25 cellular contexts compared by ENCODE assay signal in the genomic region with DNA sequence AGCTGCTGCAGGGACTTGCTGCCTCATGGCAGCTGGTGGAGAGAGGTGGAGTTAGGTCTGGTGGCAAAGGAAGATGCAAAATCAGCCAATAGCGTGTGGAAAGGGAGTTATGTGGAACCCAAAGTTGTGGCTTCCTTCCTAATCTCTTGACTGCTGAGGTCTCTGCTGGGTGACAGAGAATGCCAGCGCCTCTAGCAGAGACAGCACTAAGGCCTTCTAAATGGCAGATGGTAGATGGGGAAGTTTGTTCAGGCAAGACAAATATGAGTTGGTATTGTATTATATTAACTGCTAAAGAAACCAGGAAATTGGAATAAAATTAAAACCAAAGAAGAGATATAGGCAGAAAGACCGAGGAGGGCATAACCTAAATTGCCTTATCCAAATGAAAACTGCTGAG.
"Had no signal": no experiment of that assay in that cellular context is flagged by ENCODE, and none has a peak within 500 bp of the region (broad histone marks: within the 10 kb centered on the region; RNA-seq: fewer than 3 reads in every experiment).

No MANE protein-coding gene starts in this region.

- H3K4me2 ChIP-seq: KMS-11, SK-N-SH had no signal

- H3K27me3 Mint-ChIP-seq: activated CD8-positive, alpha-beta T cell treated with anti-CD3 and anti-CD28 coated beads for 36 hours had no signal

- H3K36me3 ChIP-seq: breast epithelium, MG63, Peyer's patch, SJCRH30 had no signal

- H3K4me1 Mint-ChIP-seq: activated naive CD8-positive, alpha-beta T cell treated with anti-CD3 and anti-CD28 coated beads, Interleukin-2, amount 10 ng/mL, durations not matched to agents 7 days and 5 days had no signal

- H3K4me1 ChIP-seq: breast epithelium, Peyer's patch, SJCRH30 had no signal

- H3K27ac Mint-ChIP-seq: activated CD8-positive, alpha-beta T cell treated with anti-CD3 and anti-CD28 coated beads for 36 hours; activated naive CD8-positive, alpha-beta T cell treated with anti-CD3 and anti-CD28 coated beads, Interleukin-2, amount 10 ng/mL, durations not matched to agents 7 days and 5 days; activated T-cell treated with anti-CD3 and anti-CD28 coated beads, Interleukin-2, amount 50 U/mL, for 72 hours; T-helper 1 cell treated with Interleukin-12 subunit alpha and Interleukin-12 subunit beta and Interleukin-4 antibody, amounts not matched to agents 30 μg/mL and 1 μg/mL, for 36 hours had no signal

- H3K9ac ChIP-seq: KMS-11, SK-N-SH had no signal

- H3K9me3 ChIP-seq: breast epithelium, MG63, Peyer's patch, SJCRH30, SK-N-SH had no signal

- H3K4me3 ChIP-seq: breast epithelium, MG63, Peyer's patch, SJCRH30 had no signal

- H3K27ac ChIP-seq: breast epithelium, KMS-11, Peyer's patch, RWPE1, SJCRH30 had no signal

- H3K27me3 ChIP-seq: breast epithelium, MG63, Peyer's patch, SJCRH30 had no signal

- DNase-seq: activated CD4-positive, alpha-beta T cell treated with anti-CD3 and anti-CD28 coated beads for 4 hours; activated CD8-positive, alpha-beta memory T cell treated with anti-CD3 and anti-CD28 coated beads, Interleukin-2, amount 50 U/mL, for 4 hours; activated CD8-positive, alpha-beta T cell treated with anti-CD3 and anti-CD28 coated beads for 36 hours; activated naive CD4-positive, alpha-beta T cell treated with anti-CD3 and anti-CD28 coated beads, Interleukin-2, amount 50 U/mL, for 16 hours; activated naive CD8-positive, alpha-beta T cell treated with anti-CD3 and anti-CD28 coated beads, Interleukin-2, amount 10 ng/mL, durations not matched to agents 7 days and 5 days; activated T-cell treated with anti-CD3 and anti-CD28 coated beads, Interleukin-2, amount 50 U/mL, for 72 hours; aorta; caudate nucleus; MG63; NCI-H1105; NCI-H1436 treated with DMSO at 0.1 percent for 48 hours; NCI-H1930; NCI-H345; NCI-H510A; NCI-H526 treated with DMSO at 0.1 percent for 48 hours; NK-92 treated with Interleukin-12 subunit alpha and Interleukin-12 subunit beta, amount 100 ng/mL, for 24 hours; Peyer's patch; Right ventricle myocardium superior; SK-N-SH; SW 1271 had no signal

- H3K4me3 Mint-ChIP-seq: activated CD8-positive, alpha-beta T cell treated with anti-CD3 and anti-CD28 coated beads for 36 hours; activated naive CD8-positive, alpha-beta T cell treated with anti-CD3 and anti-CD28 coated beads, Interleukin-2, amount 10 ng/mL, durations not matched to agents 7 days and 5 days; activated T-cell treated with anti-CD3 and anti-CD28 coated beads, Interleukin-2, amount 50 U/mL, for 72 hours; T-helper 1 cell treated with Interleukin-12 subunit alpha and Interleukin-12 subunit beta and Interleukin-4 antibody, amounts not matched to agents 30 μg/mL and 1 μg/mL, for 36 hours had no signal

- H3K9me3 Mint-ChIP-seq: activated CD8-positive, alpha-beta T cell treated with anti-CD3 and anti-CD28 coated beads for 36 hours; activated naive CD8-positive, alpha-beta T cell treated with anti-CD3 and anti-CD28 coated beads, Interleukin-2, amount 10 ng/mL, durations not matched to agents 7 days and 5 days; T-helper 1 cell treated with Interleukin-12 subunit alpha and Interleukin-12 subunit beta and Interleukin-4 antibody, amounts not matched to agents 30 μg/mL and 1 μg/mL, for 36 hours had no signal

- H3K36me3 Mint-ChIP-seq: activated naive CD8-positive, alpha-beta T cell treated with anti-CD3 and anti-CD28 coated beads, Interleukin-2, amount 10 ng/mL, durations not matched to agents 7 days and 5 days had no signal
